ENCODE assay signal across 11 cellular contexts in the genomic region with DNA sequence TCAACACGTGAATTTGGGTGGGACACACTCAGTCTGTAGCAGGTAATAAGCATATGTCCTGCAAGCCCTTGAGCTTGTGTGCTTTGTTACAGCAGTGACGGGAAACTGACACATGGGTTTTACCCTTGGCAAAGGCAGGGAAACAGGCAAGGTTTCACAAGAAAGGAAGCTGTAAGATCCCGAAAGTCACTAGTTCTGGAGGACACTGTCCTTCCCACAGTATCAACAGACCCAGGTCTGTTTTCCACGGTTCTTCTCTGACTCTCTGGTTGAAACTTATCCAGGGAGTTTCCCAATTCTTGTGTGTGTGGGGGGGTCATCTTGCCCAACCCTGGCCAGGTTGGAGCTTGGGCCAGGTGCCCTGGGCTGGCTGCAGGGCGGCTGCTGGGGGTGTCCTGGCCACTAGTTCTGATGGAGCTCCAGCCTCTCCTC. TPM values are rescaled to one million over a fixed set of nuclear protein-coding genes. Genes with fewer than 3 reads are reported as not detected.
DNase-seq lines count a peak whose midpoint lies in the region; FAIRE-seq and TF ChIP-seq lines count a peak whose summit lies in the region.
"Had no signal": no experiment of that assay in that cellular context is flagged by ENCODE, and none has a peak within 500 bp of the region (broad histone marks: within the 10 kb centered on the region; RNA-seq: fewer than 3 reads in every experiment).

No MANE protein-coding gene starts in this region.

- TF ChIP-seq CTCF in AG09309 (IDR thresholded peaks at IDR 0.05; ENCODE audit: control insufficient read depth, insufficient read depth, low read depth, low read length, missing control alignments) = no peak
- TF ChIP-seq CTCF in fibroblast of pulmonary artery (IDR thresholded peaks at IDR 0.05; ENCODE audit: low read length, missing control alignments) = no peak
- no peak for TF ChIP-seq CTCF in osteocyte (IDR thresholded peaks at IDR 0.05)

- DNase-seq in AG09309 (ENCODE audit: low read depth) = peak; percentile 47
- peak; percentile 41 for DNase-seq in RCC 7860 (ENCODE audit: low spot score)
- DNase-seq in fibroblast of pulmonary artery (ENCODE audit: low read depth) = peak; percentile 73
- no peak for DNase-seq in osteocyte (ENCODE audit: extremely low spot score, unreplicated experiment)
- no peak for DNase-seq in activated CD4-positive, alpha-beta memory T cell treated with anti-CD3 and anti-CD28 coated beads, Interleukin-2, amount 10 ng/mL, durations not matched to agents 7 days and 5 days
- no peak for DNase-seq in ecto neural progenitor cell (ENCODE audit: low spot score)
- DNase-seq in DMS79 treated with DMSO at 0.1 percent for 48 hours (lab: John Stamatoyannopoulos, UW) = no peak
- DNase-seq in NCI-H2196 (lab: John Stamatoyannopoulos, UW; ENCODE audit: unreplicated experiment) = no peak
- DNase-seq: activated T-cell treated with anti-CD3 and anti-CD28 coated beads, Interleukin-2, amount 50 U/mL, for 72 hours; dermis blood vessel endothelial cell had no signal

- H3K4me3 Mint-ChIP-seq in osteocyte (ENCODE audit: unreplicated experiment) = no peak overlapping the region
- no peak overlapping the region for H3K4me3 Mint-ChIP-seq in activated CD4-positive, alpha-beta memory T cell treated with anti-CD3 and anti-CD28 coated beads, Interleukin-2, amount 10 ng/mL, durations not matched to agents 7 days and 5 days
- H3K4me3 Mint-ChIP-seq: activated T-cell treated with anti-CD3 and anti-CD28 coated beads, Interleukin-2, amount 50 U/mL, for 72 hours; CD14-positive monocyte had no signal

- CTCF ChIA-PET in activated CD4-positive, alpha-beta memory T cell treated with anti-CD3 and anti-CD28 coated beads, Interleukin-2, amount 10 ng/mL, durations not matched to agents 7 days and 5 days (lab: Charles Lee) = no interaction called here

- peaks cover 34% of the 10 kb centered on the region for H3K4me1 Mint-ChIP-seq in osteocyte (ENCODE audit: unreplicated experiment)
- no peaks in the 10 kb centered on the region for H3K4me1 Mint-ChIP-seq in activated CD4-positive, alpha-beta memory T cell treated with anti-CD3 and anti-CD28 coated beads, Interleukin-2, amount 10 ng/mL, durations not matched to agents 7 days and 5 days
- H3K4me1 Mint-ChIP-seq: CD14-positive monocyte had no signal

- no peaks in the 10 kb centered on the region for H3K27me3 Mint-ChIP-seq in osteocyte (ENCODE audit: unreplicated experiment)
- H3K27me3 Mint-ChIP-seq in activated CD4-positive, alpha-beta memory T cell treated with anti-CD3 and anti-CD28 coated beads, Interleukin-2, amount 10 ng/mL, durations not matched to agents 7 days and 5 days = peaks cover 6% of the 10 kb centered on the region

- POLR2A ChIA-PET in activated CD4-positive, alpha-beta memory T cell treated with anti-CD3 and anti-CD28 coated beads, Interleukin-2, amount 10 ng/mL, durations not matched to agents 7 days and 5 days (lab: Charles Lee) = interaction anchor here (1.9 kb wide), 1 partner anchor 23 kb away, joined by 5 read pairs; no protein-coding TSS in a partner anchor

- peaks cover 5% of the 10 kb centered on the region for H3K9me3 Mint-ChIP-seq in osteocyte (ENCODE audit: unreplicated experiment)
- H3K9me3 Mint-ChIP-seq in activated CD4-positive, alpha-beta memory T cell treated with anti-CD3 and anti-CD28 coated beads, Interleukin-2, amount 10 ng/mL, durations not matched to agents 7 days and 5 days = no peaks in the 10 kb centered on the region
- H3K9me3 Mint-ChIP-seq: activated T-cell treated with anti-CD3 and anti-CD28 coated beads, Interleukin-2, amount 50 U/mL, for 72 hours; CD14-positive monocyte had no signal

- FAIRE-seq in RCC 7860 (lab: Jason Lieb, UNC) = no peak

- no peak overlapping the region for H3K4me3 ChIP-seq in AG09309 (ENCODE audit: control insufficient read depth, low read depth, low read length)
- H3K4me3 ChIP-seq in fibroblast of pulmonary artery (replicated peaks; ENCODE audit: low read depth, low read length) = no peak overlapping the region

- H3K36me3 Mint-ChIP-seq in osteocyte (ENCODE audit: unreplicated experiment) = no peaks in the 10 kb centered on the region
- H3K36me3 Mint-ChIP-seq in activated CD4-positive, alpha-beta memory T cell treated with anti-CD3 and anti-CD28 coated beads, Interleukin-2, amount 10 ng/mL, durations not matched to agents 7 days and 5 days (ENCODE audit: low read depth) = no peaks in the 10 kb centered on the region
- H3K36me3 Mint-ChIP-seq: CD14-positive monocyte had no signal

- H3K27ac Mint-ChIP-seq in osteocyte (ENCODE audit: unreplicated experiment) = peak overlapping the region; percentile 84
- H3K27ac Mint-ChIP-seq in activated CD4-positive, alpha-beta memory T cell treated with anti-CD3 and anti-CD28 coated beads, Interleukin-2, amount 10 ng/mL, durations not matched to agents 7 days and 5 days = no peak overlapping the region
- H3K27ac Mint-ChIP-seq: activated T-cell treated with anti-CD3 and anti-CD28 coated beads, Interleukin-2, amount 50 U/mL, for 72 hours; CD14-positive monocyte had no signal

RNA-seq across cellular contexts. Expression of gene ZBTB21, which starts 29.3 kb away (rescaled TPM):
- 20.3 and 20.9 TPM in 2 replicates for total RNA-seq in osteocyte
- 10 to 100 TPM; 18.0 to 18.4 TPM for total RNA-seq in activated CD4-positive, alpha-beta memory T cell treated with anti-CD3 and anti-CD28 coated beads, Interleukin-2, amount 10 ng/mL, durations not matched to agents 7 days and 5 days

RNA-seq across cellular contexts. Expression of gene UMODL1, which starts 31.6 kb away (rescaled TPM):
- total RNA-seq in osteocyte = 0.68 TPM in 1 of 2 replicates, not detected in the other
- under 1 TPM; 0.05 to 0.10 TPM for total RNA-seq in activated CD4-positive, alpha-beta memory T cell treated with anti-CD3 and anti-CD28 coated beads, Interleukin-2, amount 10 ng/mL, durations not matched to agents 7 days and 5 days
- total RNA-seq: dermis blood vessel endothelial cell had no signal

Comparison
In these comparisons a context has a peak if more than half of its experiments do, and no peak if none do; other contexts are left out.
1. DNase-seq: peak in AG09309 (single experiment), RCC 7860 (single experiment) and fibroblast of pulmonary artery (single experiment); none in osteocyte (single experiment), activated CD4-positive, alpha-beta memory T cell treated with anti-CD3 and anti-CD28 coated beads, Interleukin-2, amount 10 ng/mL, durations not matched to agents 7 days and 5 days (single experiment), ecto neural progenitor cell (single experiment), DMS79 treated with DMSO at 0.1 percent for 48 hours (single experiment) and NCI-H2196 (single experiment).